In genomic region chr18:36296591-36297418, GRCh38 we compare ENCODE assay signal across 1 cellular context.
A peak's percentile ranks its signal among the peaks of the same experiment; 100 is the strongest.
TF ChIP-seq lines count a peak whose summit lies in the region.

No MANE protein-coding gene starts in this region.

TF ChIP-seq in H1, 55 proteins besides CTCF, POLR2A, EP300 and RAD21 (continued from another document):
- TF ChIP-seq, protein P1, sequence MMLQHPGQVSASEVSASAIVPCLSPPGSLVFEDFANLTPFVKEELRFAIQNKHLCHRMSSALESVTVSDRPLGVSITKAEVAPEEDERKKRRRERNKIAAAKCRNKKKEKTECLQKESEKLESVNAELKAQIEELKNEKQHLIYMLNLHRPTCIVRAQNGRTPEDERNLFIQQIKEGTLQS (IDR thresholded peaks at IDR 0.05; ENCODE audit: insufficient read depth, low read depth, low read length) = no peak
- no peak for TF ChIP-seq TCF12 (IDR thresholded peaks at IDR 0.05; ENCODE audit: low read depth, low read length)
- TF ChIP-seq RXRA (IDR thresholded peaks at IDR 0.05; ENCODE audit: insufficient read depth, low read depth, low read length) = no peak
- peak; percentile 36 for TF ChIP-seq KDM4A (IDR thresholded peaks at IDR 0.05; ENCODE audit: low read depth, low read length, severe bottlenecking)
- 0 out of 2 replicates have a peak, but pooled peaks have one; percentile 4 for TF ChIP-seq YY1 (IDR thresholded peaks at IDR 0.05; ENCODE audit: low read depth, low read length)
- no peak for TF ChIP-seq PHF8 (conservative IDR thresholded peaks at IDR 0.05; ENCODE audit: low read depth, low read length)
- TF ChIP-seq, protein P2, sequence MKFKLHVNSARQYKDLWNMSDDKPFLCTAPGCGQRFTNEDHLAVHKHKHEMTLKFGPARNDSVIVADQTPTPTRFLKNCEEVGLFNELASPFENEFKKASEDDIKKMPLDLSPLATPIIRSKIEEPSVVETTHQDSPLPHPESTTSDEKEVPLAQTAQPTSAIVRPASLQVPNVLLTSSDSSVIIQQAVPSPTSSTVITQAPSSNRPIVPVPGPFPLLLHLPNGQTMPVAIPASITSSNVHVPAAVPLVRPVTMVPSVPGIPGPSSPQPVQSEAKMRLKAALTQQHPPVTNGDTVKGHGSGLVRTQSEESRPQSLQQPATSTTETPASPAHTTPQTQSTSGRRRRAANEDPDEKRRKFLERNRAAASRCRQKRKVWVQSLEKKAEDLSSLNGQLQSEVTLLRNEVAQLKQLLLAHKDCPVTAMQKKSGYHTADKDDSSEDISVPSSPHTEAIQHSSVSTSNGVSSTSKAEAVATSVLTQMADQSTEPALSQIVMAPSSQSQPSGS (IDR thresholded peaks at IDR 0.05; ENCODE audit: low read length) = no peak
- TF ChIP-seq ZNF274 (IDR thresholded peaks at IDR 0.05; ENCODE audit: borderline replicate concordance, extremely low read depth, low read length) = no peak
- TF ChIP-seq NANOG (IDR thresholded peaks at IDR 0.05; ENCODE audit: insufficient read depth, low read depth, low read length, poor library complexity, severe bottlenecking) = no peak
- TF ChIP-seq CHD2 (IDR thresholded peaks at IDR 0.05; ENCODE audit: low read length) = no peak
- TF ChIP-seq RNF2 (IDR thresholded peaks at IDR 0.05; ENCODE audit: borderline replicate concordance, low read depth, low read length, missing control alignments, poor library complexity, severe bottlenecking) = no peak
- TF ChIP-seq GABPA (IDR thresholded peaks at IDR 0.05; ENCODE audit: borderline replicate concordance, insufficient read depth, low read length) = no peak
- TF ChIP-seq MAX (IDR thresholded peaks at IDR 0.05) = no peak
- peak; percentile 18 for TF ChIP-seq EZH2 (IDR thresholded peaks at IDR 0.05; ENCODE audit: low read depth, low read length, severe bottlenecking)
- no peak for TF ChIP-seq HDAC6 (IDR thresholded peaks at IDR 0.05; ENCODE audit: low read depth, low read length)
- TF ChIP-seq TEAD4 (IDR thresholded peaks at IDR 0.05; ENCODE audit: low read depth, low read length) = peak; percentile 37; the same call in 1 of the 2 replicates
- TF ChIP-seq CREB1 (IDR thresholded peaks at IDR 0.05) = no peak
- TF ChIP-seq JUND (IDR thresholded peaks at IDR 0.05; ENCODE audit: low read length) = no peak
- TF ChIP-seq MAFK (IDR thresholded peaks at IDR 0.05; ENCODE audit: low read depth, low read length) = no peak
- no peak for TF ChIP-seq POU5F1 (IDR thresholded peaks at IDR 0.05; ENCODE audit: low read depth, low read length)
- TF ChIP-seq CBX5 (IDR thresholded peaks at IDR 0.05; ENCODE audit: low read depth, low read length) = no peak
- peak; percentile 47 for TF ChIP-seq ASH2L (IDR thresholded peaks at IDR 0.05; ENCODE audit: low read length)
- no peak for TF ChIP-seq KDM1A (IDR thresholded peaks at IDR 0.05; ENCODE audit: borderline replicate concordance, low read length)
- TF ChIP-seq BCL11A (IDR thresholded peaks at IDR 0.05; ENCODE audit: low read depth in 2 of 2, low read length in 2 of 2) = no peak
- TF ChIP-seq SP4 (IDR thresholded peaks at IDR 0.05; ENCODE audit: low read length) = no peak
- peak; percentile 52; the same call in 1 of the 2 replicates for TF ChIP-seq POLR2AphosphoS5 (IDR thresholded peaks at IDR 0.05; ENCODE audit: low read depth, low read length)
- no peak for TF ChIP-seq RBBP5 (IDR thresholded peaks at IDR 0.05; ENCODE audit: borderline replicate concordance, low read depth, low read length)
- no peak for TF ChIP-seq SUZ12 (IDR thresholded peaks at IDR 0.05; ENCODE audit: low read length)
- TF ChIP-seq, protein P3, sequence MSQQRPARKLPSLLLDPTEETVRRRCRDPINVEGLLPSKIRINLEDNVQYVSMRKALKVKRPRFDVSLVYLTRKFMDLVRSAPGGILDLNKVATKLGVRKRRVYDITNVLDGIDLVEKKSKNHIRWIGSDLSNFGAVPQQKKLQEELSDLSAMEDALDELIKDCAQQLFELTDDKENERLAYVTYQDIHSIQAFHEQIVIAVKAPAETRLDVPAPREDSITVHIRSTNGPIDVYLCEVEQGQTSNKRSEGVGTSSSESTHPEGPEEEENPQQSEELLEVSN (IDR thresholded peaks at IDR 0.05) = 0 out of 2 replicates have a peak, but pooled peaks have one; percentile 17
- no peak for TF ChIP-seq NRF1 (IDR thresholded peaks at IDR 0.05; ENCODE audit: low read depth, low read length)
- no peak for TF ChIP-seq SIX5 (IDR thresholded peaks at IDR 0.05; ENCODE audit: low read depth, low read length)
- TF ChIP-seq BACH1 (IDR thresholded peaks at IDR 0.05; ENCODE audit: low read length) = no peak
- no peak for TF ChIP-seq SRF (IDR thresholded peaks at IDR 0.05; ENCODE audit: low read depth, low read length)
- TF ChIP-seq JUN (IDR thresholded peaks at IDR 0.05; ENCODE audit: low read depth, low read length) = no peak
- TF ChIP-seq TAF1 (IDR thresholded peaks at IDR 0.05; ENCODE audit: low read depth, low read length) = peak; percentile 51
- TF ChIP-seq CTBP2 (IDR thresholded peaks at IDR 0.05; ENCODE audit: borderline replicate concordance, insufficient read depth, insufficient read length, low read length) = no peak
- no peak for TF ChIP-seq KDM5A (IDR thresholded peaks at IDR 0.05; ENCODE audit: low read length)
- TF ChIP-seq CEBPB (IDR thresholded peaks at IDR 0.05; ENCODE audit: low read depth, low read length) = no peak
- TF ChIP-seq HDAC2 (IDR thresholded peaks at IDR 0.05; ENCODE audit: borderline replicate concordance in 1 of 2, low read depth in 2 of 2, low read length in 2 of 2) = no peak
- no peak for TF ChIP-seq CHD7 (IDR thresholded peaks at IDR 0.05; ENCODE audit: insufficient replicate concordance, low read length)
- TF ChIP-seq SP1 (IDR thresholded peaks at IDR 0.05; ENCODE audit: low read depth, low read length) = no peak
- TF ChIP-seq EGR1 (IDR thresholded peaks at IDR 0.05; ENCODE audit: borderline replicate concordance, low read depth, low read length) = no peak
- TF ChIP-seq SIN3A (conservative IDR thresholded peaks at IDR 0.05 in 1 of 2, IDR thresholded peaks at IDR 0.05 in 1 of 2; ENCODE audit: low read depth in 1 of 2, low read length in 2 of 2) = no peak
- TF ChIP-seq SP2 (IDR thresholded peaks at IDR 0.05; ENCODE audit: low read length) = no peak
- no peak for TF ChIP-seq CBX8 (IDR thresholded peaks at IDR 0.05; ENCODE audit: borderline replicate concordance, low read depth, low read length)
TF ChIP-seq in H1: peak in this region for 9.
